21 cellular contexts compared by ENCODE assay signal in the genomic region with DNA sequence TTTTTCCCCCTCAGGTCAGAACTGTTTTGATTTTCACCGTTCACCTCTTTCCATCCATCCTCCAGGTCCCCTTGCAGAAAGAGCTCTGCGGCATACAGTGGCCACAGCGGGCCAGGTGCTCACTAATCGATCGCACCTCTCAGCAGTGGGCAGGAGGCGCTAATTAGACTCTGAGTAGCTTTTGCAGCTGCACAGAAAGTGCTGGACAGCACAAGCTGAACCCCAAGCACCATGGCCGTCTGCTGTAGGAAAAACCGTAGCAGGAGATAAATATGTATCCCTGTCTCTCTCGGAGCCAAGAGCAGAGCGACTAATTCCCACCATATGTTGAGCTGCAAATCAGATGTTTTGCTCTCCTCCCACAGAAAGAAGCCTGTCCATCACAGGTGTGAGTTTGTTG. TPM values are rescaled to one million over a fixed set of nuclear protein-coding genes. Genes with fewer than 3 reads are reported as not detected.
DNase-seq lines count a peak whose midpoint lies in the region; ATAC-seq and TF ChIP-seq lines count a peak whose summit lies in the region.
"Had no signal": no experiment of that assay in that cellular context is flagged by ENCODE, and none has a peak within 500 bp of the region (broad histone marks: within the 10 kb centered on the region; RNA-seq: fewer than 3 reads in every experiment).

No MANE protein-coding gene starts in this region.

- peak overlapping the region; percentile 55 for H3K27ac Mint-ChIP-seq in CD8-positive, alpha-beta T cell
- peak overlapping the region; percentile 46 for H3K27ac Mint-ChIP-seq in glutamatergic neuron (ENCODE audit: unreplicated experiment)
- H3K27ac Mint-ChIP-seq: activated naive CD8-positive, alpha-beta T cell treated with anti-CD3 and anti-CD28 coated beads, Interleukin-2, amount 10 ng/mL, durations not matched to agents 7 days and 5 days; CD4-positive, CD25-positive, alpha-beta regulatory T cell had no signal

- ATAC-seq in CD8-positive, alpha-beta T cell, result no peak
- no peak for ATAC-seq in GM18517 (IDR thresholded peaks at IDR 0.05; ENCODE audit: unreplicated experiment)
- no peak for ATAC-seq in HG02938 (IDR thresholded peaks at IDR 0.05; ENCODE audit: unreplicated experiment)
- ATAC-seq: stimulated activated naive CD8-positive, alpha-beta T cell treated with anti-CD3 and anti-CD28 coated beads, Interleukin-15, Interleukin-2, amounts not matched to agents 100 U/mL and 50 U/mL, for 24 hours had no signal

- peak; percentile 39 for DNase-seq in NCI-H2227 (lab: John Stamatoyannopoulos, UW; ENCODE audit: unreplicated experiment)
- DNase-seq in NCI-H2227 treated with DMSO at 0.1 percent for 48 hours (lab: John Stamatoyannopoulos, UW), result no peak
- DNase-seq in CD8-positive, alpha-beta T cell, result no peak
- peak; percentile 88 for DNase-seq in NCI-H82 (lab: John Stamatoyannopoulos, UW)
- DNase-seq in glutamatergic neuron, result no peak
- DNase-seq in adrenal gland, result no peak
- DNase-seq: activated naive CD8-positive, alpha-beta T cell treated with anti-CD3 and anti-CD28 coated beads, Interleukin-2, amount 10 ng/mL, durations not matched to agents 7 days and 5 days; CD4-positive, CD25-positive, alpha-beta regulatory T cell; GM23248; left ventricle myocardium inferior; NCI-H1436 treated with DMSO at 0.1 percent for 48 hours; NCI-H774; nucleus accumbens; stimulated activated CD4-positive, alpha-beta T cell treated with anti-CD3 and anti-CD28 coated beads, Interleukin-15, amount 100 ng/mL, for 24 hours; stimulated activated naive CD8-positive, alpha-beta T cell treated with anti-CD3 and anti-CD28 coated beads, Interleukin-15, Interleukin-2, amounts not matched to agents 100 U/mL and 50 U/mL, for 24 hours; tibial artery had no signal

- no peak overlapping the region for H3K4me3 Mint-ChIP-seq in CD8-positive, alpha-beta T cell
- H3K4me3 Mint-ChIP-seq in glutamatergic neuron (ENCODE audit: unreplicated experiment), result no peak overlapping the region
- H3K4me3 Mint-ChIP-seq: activated naive CD8-positive, alpha-beta T cell treated with anti-CD3 and anti-CD28 coated beads, Interleukin-2, amount 10 ng/mL, durations not matched to agents 7 days and 5 days; CD4-positive, CD25-positive, alpha-beta regulatory T cell had no signal

- H3K27me3 Mint-ChIP-seq in CD8-positive, alpha-beta T cell (ENCODE audit: low read depth), result no peaks in the 10 kb centered on the region
- H3K27me3 Mint-ChIP-seq in glutamatergic neuron (ENCODE audit: unreplicated experiment), result peaks cover 3% of the 10 kb centered on the region
- H3K27me3 Mint-ChIP-seq: activated naive CD8-positive, alpha-beta T cell treated with anti-CD3 and anti-CD28 coated beads, Interleukin-2, amount 10 ng/mL, durations not matched to agents 7 days and 5 days; CD4-positive, CD25-positive, alpha-beta regulatory T cell had no signal

- no peak overlapping the region for H3K4me3 ChIP-seq in CD8-positive, alpha-beta T cell (ENCODE audit: low read depth, low read length)
- H3K4me3 ChIP-seq in adrenal gland, result no peak overlapping the region
- H3K4me3 ChIP-seq: GM23248, left ventricle myocardium inferior, tibial artery had no signal

- intact Hi-C loops in CD8-positive, alpha-beta T cell (cut with DNase I, micrococcal nuclease), result no loop called here
- intact Hi-C loops in adrenal gland (cut with DNase I), result no loop called here

- POLR2A ChIA-PET in CD8-positive, alpha-beta T cell (lab: Charles Lee), result no interaction called here

- H3K27ac ChIP-seq in CD8-positive, alpha-beta T cell (ENCODE audit: low read depth, low read length), result no peak overlapping the region
- no peak overlapping the region for H3K27ac ChIP-seq in adrenal gland
- H3K27ac ChIP-seq: GM23248, HL-60, left ventricle myocardium inferior, tibial artery had no signal

- no peak for TF ChIP-seq POLR2A in adrenal gland (IDR thresholded peaks at IDR 0.05)

- H3K4me1 ChIP-seq in CD8-positive, alpha-beta T cell (ENCODE audit: insufficient read depth, low read length), result no peaks in the 10 kb centered on the region
- no peaks in the 10 kb centered on the region for H3K4me1 ChIP-seq in adrenal gland (replicated peaks in 1 of 2)
- H3K4me1 ChIP-seq: left ventricle myocardium inferior, tibial artery had no signal

- 90 to 94% (median 93%) methylated on average over 10 of the region's 10 CpGs for WGBS in adrenal gland, 4 donors

- H3K9me3 ChIP-seq in CD8-positive, alpha-beta T cell (ENCODE audit: low read length), result no peaks in the 10 kb centered on the region
- no peaks in the 10 kb centered on the region for H3K9me3 ChIP-seq in adrenal gland (replicated peaks in 1 of 3)
- H3K9me3 ChIP-seq: left ventricle myocardium inferior, tibial artery had no signal

- no peaks in the 10 kb centered on the region for H3K9me3 Mint-ChIP-seq in CD8-positive, alpha-beta T cell
- peaks cover 3% of the 10 kb centered on the region for H3K9me3 Mint-ChIP-seq in glutamatergic neuron (ENCODE audit: unreplicated experiment)
- H3K9me3 Mint-ChIP-seq: activated naive CD8-positive, alpha-beta T cell treated with anti-CD3 and anti-CD28 coated beads, Interleukin-2, amount 10 ng/mL, durations not matched to agents 7 days and 5 days; activated T-helper 2 cell treated with anti-CD3 and anti-CD28 coated beads, Interferon-gamma antibody, Interleukin-2, Interleukin-4, amounts not matched to agents 10 μg/mL and 5 μg/mL and 100 μg/mL, durations not matched to agents 14 hours and 24 hours and 36 hours; CD4-positive, CD25-positive, alpha-beta regulatory T cell had no signal

- H3K36me3 ChIP-seq in CD8-positive, alpha-beta T cell (ENCODE audit: insufficient read depth, low read length), result peaks cover 35% of the 10 kb centered on the region
- no peaks in the 10 kb centered on the region for H3K36me3 ChIP-seq in adrenal gland (replicated peaks in 1 of 2)
- H3K36me3 ChIP-seq: left ventricle myocardium inferior had no signal

- H3K27me3 ChIP-seq in CD8-positive, alpha-beta T cell (ENCODE audit: insufficient read depth, low read length), result no peaks in the 10 kb centered on the region
- H3K27me3 ChIP-seq in adrenal gland, result no peaks in the 10 kb centered on the region
- H3K27me3 ChIP-seq: tibial artery had no signal

- TF ChIP-seq CTCF in CD8-positive, alpha-beta T cell (IDR thresholded peaks at IDR 0.05), result no peak
- TF ChIP-seq CTCF in glutamatergic neuron (IDR thresholded peaks at IDR 0.05; ENCODE audit: partially characterized antibody, unreplicated experiment) (no peak), adrenal gland (IDR thresholded peaks at IDR 0.05) (no peak)

- H3K36me3 Mint-ChIP-seq in CD8-positive, alpha-beta T cell, result peaks cover 61% of the 10 kb centered on the region
- H3K36me3 Mint-ChIP-seq in glutamatergic neuron (ENCODE audit: unreplicated experiment), result peaks cover 5% of the 10 kb centered on the region

- CTCF ChIA-PET in CD8-positive, alpha-beta T cell (lab: Charles Lee), result no interaction called here

- H3K4me1 Mint-ChIP-seq in CD8-positive, alpha-beta T cell (ENCODE audit: low read depth), result peaks cover 3% of the 10 kb centered on the region
- H3K4me1 Mint-ChIP-seq in glutamatergic neuron (ENCODE audit: low read depth, unreplicated experiment), result peaks cover 12% of the 10 kb centered on the region

RNA-seq across cellular contexts. Expression of a gene that starts 54.4 kb away (rescaled TPM):
- total RNA-seq in CD8-positive, alpha-beta T cell, result not detected
- total RNA-seq in glutamatergic neuron (ENCODE audit: unreplicated experiment) (2.6 TPM), adrenal gland (10 to 100 TPM in 5 of 8 donors, 1 to 10 TPM in 3; 4.9 to 17.5 (median 13.8) TPM)
- polyA plus RNA-seq in adrenal gland, result 10 to 100 TPM in 2 of 3 donors, 1 to 10 TPM in 1; 2.5 to 24.5 (median 24.0) TPM
- total RNA-seq: CD4-positive, CD25-positive, alpha-beta regulatory T cell; OCI-LY7 had no signal

Comparison
In these comparisons a context has a peak if more than half of its experiments do, and no peak if none do; other contexts are left out.
1. DNase-seq: peak in NCI-H2227 (single experiment) and NCI-H82 (single experiment); none in NCI-H2227 treated with DMSO at 0.1 percent for 48 hours (single experiment), CD8-positive, alpha-beta T cell (0 of 7), glutamatergic neuron (single experiment) and adrenal gland (0 of 7).